In the genomic region with DNA sequence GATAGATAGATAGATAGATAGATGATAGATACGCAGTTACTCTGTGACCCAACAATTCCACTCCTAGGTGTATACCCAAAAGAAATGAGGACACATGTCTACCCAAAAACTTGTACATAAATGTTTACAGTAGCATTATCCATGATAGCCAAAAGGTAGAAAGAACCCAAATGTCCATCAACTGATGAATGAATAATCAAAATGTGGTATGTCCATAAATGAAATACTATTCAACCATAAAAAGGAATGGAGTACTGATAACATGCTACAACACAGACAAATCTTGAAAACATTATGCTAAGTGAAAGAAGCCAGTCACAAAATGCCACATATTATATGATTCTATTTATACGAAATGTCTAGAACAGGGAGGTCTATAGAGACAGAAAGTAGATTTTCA, we compare ENCODE assay signal across 3 cellular contexts.
TF ChIP-seq lines count a peak whose summit lies in the region.

No MANE protein-coding gene starts in this region.

TF ChIP-seq in SK-N-SH treated with all-trans-retinoic acid at 6 μM for 48 hours, 23 proteins besides CTCF, POLR2A, EP300 and RAD21 (continued from another document):
- TF ChIP-seq, protein P1, sequence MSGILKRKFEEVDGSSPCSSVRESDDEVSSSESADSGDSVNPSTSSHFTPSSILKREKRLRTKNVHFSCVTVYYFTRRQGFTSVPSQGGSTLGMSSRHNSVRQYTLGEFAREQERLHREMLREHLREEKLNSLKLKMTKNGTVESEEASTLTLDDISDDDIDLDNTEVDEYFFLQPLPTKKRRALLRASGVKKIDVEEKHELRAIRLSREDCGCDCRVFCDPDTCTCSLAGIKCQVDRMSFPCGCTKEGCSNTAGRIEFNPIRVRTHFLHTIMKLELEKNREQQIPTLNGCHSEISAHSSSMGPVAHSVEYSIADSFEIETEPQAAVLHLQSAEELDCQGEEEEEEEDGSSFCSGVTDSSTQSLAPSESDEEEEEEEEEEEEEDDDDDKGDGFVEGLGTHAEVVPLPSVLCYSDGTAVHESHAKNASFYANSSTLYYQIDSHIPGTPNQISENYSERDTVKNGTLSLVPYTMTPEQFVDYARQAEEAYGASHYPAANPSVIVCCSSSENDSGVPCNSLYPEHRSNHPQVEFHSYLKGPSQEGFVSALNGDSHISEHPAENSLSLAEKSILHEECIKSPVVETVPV (CRISPR knock-in tag; IDR thresholded peaks at IDR 0.05): no peak
- TF ChIP-seq ZFP3 (CRISPR knock-in tag; IDR thresholded peaks at IDR 0.05) (no peak), CSDC2 (CRISPR knock-in tag; IDR thresholded peaks at IDR 0.05) (no peak)

TF ChIP-seq in SK-N-SH, 30 proteins besides CTCF, POLR2A, EP300 and RAD21 (continued from another document):
- TF ChIP-seq, protein P2, sequence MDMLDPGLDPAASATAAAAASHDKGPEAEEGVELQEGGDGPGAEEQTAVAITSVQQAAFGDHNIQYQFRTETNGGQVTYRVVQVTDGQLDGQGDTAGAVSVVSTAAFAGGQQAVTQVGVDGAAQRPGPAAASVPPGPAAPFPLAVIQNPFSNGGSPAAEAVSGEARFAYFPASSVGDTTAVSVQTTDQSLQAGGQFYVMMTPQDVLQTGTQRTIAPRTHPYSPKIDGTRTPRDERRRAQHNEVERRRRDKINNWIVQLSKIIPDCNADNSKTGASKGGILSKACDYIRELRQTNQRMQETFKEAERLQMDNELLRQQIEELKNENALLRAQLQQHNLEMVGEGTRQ (IDR thresholded peaks at IDR 0.05; ENCODE audit: borderline replicate concordance, low read depth, low read length): no peak
- TF ChIP-seq YY1 (IDR thresholded peaks at IDR 0.05; ENCODE audit: low read depth) (no peak), SIN3A (IDR thresholded peaks at IDR 0.05; ENCODE audit: borderline replicate concordance, low read depth, low read length) (no peak), POLR2AphosphoS5 (IDR thresholded peaks at IDR 0.05; ENCODE audit: low read depth, low read length) (no peak), NRF1 (IDR thresholded peaks at IDR 0.05; ENCODE audit: low read depth, low read length) (no peak)
- TF ChIP-seq, protein P3, sequence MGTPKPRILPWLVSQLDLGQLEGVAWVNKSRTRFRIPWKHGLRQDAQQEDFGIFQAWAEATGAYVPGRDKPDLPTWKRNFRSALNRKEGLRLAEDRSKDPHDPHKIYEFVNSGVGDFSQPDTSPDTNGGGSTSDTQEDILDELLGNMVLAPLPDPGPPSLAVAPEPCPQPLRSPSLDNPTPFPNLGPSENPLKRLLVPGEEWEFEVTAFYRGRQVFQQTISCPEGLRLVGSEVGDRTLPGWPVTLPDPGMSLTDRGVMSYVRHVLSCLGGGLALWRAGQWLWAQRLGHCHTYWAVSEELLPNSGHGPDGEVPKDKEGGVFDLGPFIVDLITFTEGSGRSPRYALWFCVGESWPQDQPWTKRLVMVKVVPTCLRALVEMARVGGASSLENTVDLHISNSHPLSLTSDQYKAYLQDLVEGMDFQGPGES (IDR thresholded peaks at IDR 0.05; ENCODE audit: low read depth, low read length): no peak

TF ChIP-seq in HEK293, 187 proteins besides CTCF, POLR2A, EP300 and RAD21 (continued from another document):
- TF ChIP-seq ZNF10 (tag by site-specific recombination; IDR thresholded peaks at IDR 0.05) (peak; percentile 75; the same call in 1 of the 2 replicates), ZNF785 (tag by site-specific recombination; IDR thresholded peaks at IDR 0.05) (no peak), TRIM28 (IDR thresholded peaks at IDR 0.05; ENCODE audit: borderline replicate concordance, low read length) (no peak), ZNF146 (tag by site-specific recombination; IDR thresholded peaks at IDR 0.05) (peak; percentile 60; the same call in 1 of the 2 replicates), ZBTB7A (tag by site-specific recombination; IDR thresholded peaks at IDR 0.05; ENCODE audit: low read depth) (no peak), ZNF248 (tag by site-specific recombination; IDR thresholded peaks at IDR 0.05) (no peak), GLI4 (tag by site-specific recombination; IDR thresholded peaks at IDR 0.05) (no peak)
- TF ChIP-seq, protein P4, sequence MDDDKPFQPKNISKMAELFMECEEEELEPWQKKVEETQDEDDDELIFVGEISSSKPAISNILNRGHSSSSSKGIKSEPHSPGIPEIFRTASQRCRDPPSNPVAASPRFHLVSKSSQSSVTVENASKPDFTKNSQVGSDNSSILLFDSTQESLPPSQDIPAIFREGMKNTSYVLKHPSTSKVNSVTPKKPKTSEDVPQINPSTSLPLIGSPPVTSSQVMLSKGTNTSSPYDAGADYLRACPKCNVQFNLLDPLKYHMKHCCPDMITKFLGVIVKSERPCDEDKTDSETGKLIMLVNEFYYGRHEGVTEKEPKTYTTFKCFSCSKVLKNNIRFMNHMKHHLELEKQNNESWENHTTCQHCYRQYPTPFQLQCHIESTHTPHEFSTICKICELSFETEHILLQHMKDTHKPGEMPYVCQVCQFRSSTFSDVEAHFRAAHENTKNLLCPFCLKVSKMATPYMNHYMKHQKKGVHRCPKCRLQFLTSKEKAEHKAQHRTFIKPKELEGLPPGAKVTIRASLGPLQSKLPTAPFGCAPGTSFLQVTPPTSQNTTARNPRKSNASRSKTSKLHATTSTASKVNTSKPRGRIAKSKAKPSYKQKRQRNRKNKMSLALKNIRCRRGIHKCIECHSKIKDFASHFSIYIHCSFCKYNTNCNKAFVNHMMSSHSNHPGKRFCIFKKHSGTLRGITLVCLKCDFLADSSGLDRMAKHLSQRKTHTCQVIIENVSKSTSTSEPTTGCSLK (tag by site-specific recombination; IDR thresholded peaks at IDR 0.05): no peak
- TF ChIP-seq, protein P5, sequence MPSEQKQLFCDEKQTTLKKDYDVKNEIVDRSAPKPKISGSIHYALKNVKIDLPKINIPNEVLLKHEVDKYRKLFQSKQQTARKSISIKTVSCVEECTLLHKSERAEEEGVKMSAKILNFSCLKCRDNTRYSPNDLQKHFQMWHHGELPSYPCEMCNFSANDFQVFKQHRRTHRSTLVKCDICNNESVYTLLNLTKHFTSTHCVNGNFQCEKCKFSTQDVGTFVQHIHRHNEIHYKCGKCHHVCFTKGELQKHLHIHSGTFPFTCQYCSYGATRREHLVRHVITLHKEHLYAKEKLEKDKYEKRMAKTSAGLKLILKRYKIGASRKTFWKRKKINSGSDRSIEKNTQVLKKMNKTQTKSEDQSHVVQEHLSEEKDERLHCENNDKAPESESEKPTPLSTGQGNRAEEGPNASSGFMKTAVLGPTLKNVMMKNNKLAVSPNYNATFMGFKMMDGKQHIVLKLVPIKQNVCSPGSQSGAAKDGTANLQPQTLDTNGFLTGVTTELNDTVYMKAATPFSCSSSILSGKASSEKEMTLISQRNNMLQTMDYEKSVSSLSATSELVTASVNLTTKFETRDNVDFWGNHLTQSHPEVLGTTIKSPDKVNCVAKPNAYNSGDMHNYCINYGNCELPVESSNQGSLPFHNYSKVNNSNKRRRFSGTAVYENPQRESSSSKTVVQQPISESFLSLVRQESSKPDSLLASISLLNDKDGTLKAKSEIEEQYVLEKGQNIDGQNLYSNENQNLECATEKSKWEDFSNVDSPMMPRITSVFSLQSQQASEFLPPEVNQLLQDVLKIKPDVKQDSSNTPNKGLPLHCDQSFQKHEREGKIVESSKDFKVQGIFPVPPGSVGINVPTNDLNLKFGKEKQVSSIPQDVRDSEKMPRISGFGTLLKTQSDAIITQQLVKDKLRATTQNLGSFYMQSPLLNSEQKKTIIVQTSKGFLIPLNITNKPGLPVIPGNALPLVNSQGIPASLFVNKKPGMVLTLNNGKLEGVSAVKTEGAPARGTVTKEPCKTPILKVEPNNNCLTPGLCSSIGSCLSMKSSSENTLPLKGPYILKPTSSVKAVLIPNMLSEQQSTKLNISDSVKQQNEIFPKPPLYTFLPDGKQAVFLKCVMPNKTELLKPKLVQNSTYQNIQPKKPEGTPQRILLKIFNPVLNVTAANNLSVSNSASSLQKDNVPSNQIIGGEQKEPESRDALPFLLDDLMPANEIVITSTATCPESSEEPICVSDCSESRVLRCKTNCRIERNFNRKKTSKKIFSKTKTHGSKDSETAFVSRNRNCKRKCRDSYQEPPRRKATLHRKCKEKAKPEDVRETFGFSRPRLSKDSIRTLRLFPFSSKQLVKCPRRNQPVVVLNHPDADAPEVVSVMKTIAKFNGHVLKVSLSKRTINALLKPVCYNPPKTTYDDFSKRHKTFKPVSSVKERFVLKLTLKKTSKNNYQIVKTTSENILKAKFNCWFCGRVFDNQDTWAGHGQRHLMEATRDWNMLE (tag by site-specific recombination; conservative IDR thresholded peaks at IDR 0.05; ENCODE audit: low read depth): no peak
